In genomic region chr11:91397134-91397468, GRCh38 we compare ENCODE assay signal across 29 cellular contexts.
"Had no signal": no experiment of that assay in that cellular context is flagged by ENCODE, and none has a peak within 500 bp of the region (broad histone marks: within the 10 kb centered on the region; RNA-seq: fewer than 3 reads in every experiment).

No MANE protein-coding gene starts in this region.

- H3K4me1 ChIP-seq: adrenal gland, ascending aorta, heart left ventricle, lower lobe of right lung, neural progenitor cell, parathyroid adenoma, testis, transverse colon, uterus had no signal

- ATAC-seq: esophagus mucosa, heart left ventricle, left lobe of liver, lower lobe of right lung, natural killer cell, right cardiac atrium had no signal

- DNase-seq: activated CD4-positive, alpha-beta memory T cell treated with anti-CD3 and anti-CD28 coated beads for 36 hours; activated CD4-positive, alpha-beta T cell treated with anti-CD3 and anti-CD28 coated beads, Interleukin-2, amount 10 ng/mL, durations not matched to agents 24 days and 14 days; activated CD4-positive, CD25-positive, alpha-beta regulatory T cell treated with anti-CD3 and anti-CD28 coated beads, Interleukin-2, amount 50 U/mL, for 72 hours; activated CD8-positive, alpha-beta memory T cell treated with anti-CD3 and anti-CD28 coated beads, Interleukin-2, amount 50 U/mL, for 4 hours; activated effector memory CD4-positive, alpha-beta T cell treated with anti-CD3 and anti-CD28 coated beads, Interleukin-2, amount 50 U/mL, for 16 hours; activated naive CD4-positive, alpha-beta T cell treated with anti-CD3 and anti-CD28 coated beads for 36 hours; activated naive CD8-positive, alpha-beta T cell treated with anti-CD3 and anti-CD28 coated beads for 36 hours; activated T-cell treated with anti-CD3 and anti-CD28 coated beads, Interleukin-2, amount 50 U/mL, for 1 hour; adrenal gland; caudate nucleus; foreskin fibroblast; heart left ventricle; lower lobe of right lung; natural killer cell; occipital lobe; right cardiac atrium; stimulated activated CD4-positive, alpha-beta T cell treated with anti-CD3 and anti-CD28 coated beads, Interleukin-2, amount 100 ng/mL, for 48 hours; stimulated activated naive CD4-positive, alpha-beta T cell treated with Interleukin-2 at 50 U/mL for 16 hours; T-helper 9 cell; testis; transverse colon; uterus had no signal

- H3K4me1 Mint-ChIP-seq: activated CD4-positive, alpha-beta T cell treated with anti-CD3 and anti-CD28 coated beads, Interleukin-2, amount 10 ng/mL, durations not matched to agents 24 days and 14 days; activated naive CD8-positive, alpha-beta T cell treated with anti-CD3 and anti-CD28 coated beads for 36 hours; natural killer cell had no signal

- H2AFZ ChIP-seq: neural progenitor cell, parathyroid adenoma had no signal

- H3K79me2 ChIP-seq: parathyroid adenoma had no signal

- FAIRE-seq: endothelial cell of umbilical vein had no signal

- H3K4me2 ChIP-seq: neural progenitor cell had no signal

- H3K9me3 Mint-ChIP-seq: activated CD4-positive, alpha-beta T cell treated with anti-CD3 and anti-CD28 coated beads, Interleukin-2, amount 10 ng/mL, durations not matched to agents 24 days and 14 days had no signal

- H3K4me3 ChIP-seq: adrenal gland, ascending aorta, heart left ventricle, lower lobe of right lung, neural progenitor cell, testis, transverse colon, uterus had no signal

- H3K27ac ChIP-seq: adrenal gland, ascending aorta, heart left ventricle, lower lobe of right lung, neural progenitor cell, parathyroid adenoma, testis, transverse colon, uterus had no signal

- H3K9me3 ChIP-seq: adrenal gland, testis, uterus had no signal

- H3K36me3 ChIP-seq: adrenal gland, ascending aorta, heart left ventricle, lower lobe of right lung, neural progenitor cell, transverse colon, uterus had no signal

- H3K36me3 Mint-ChIP-seq: activated CD4-positive, alpha-beta memory T cell treated with anti-CD3 and anti-CD28 coated beads for 36 hours; activated naive CD8-positive, alpha-beta T cell treated with anti-CD3 and anti-CD28 coated beads for 36 hours; neural progenitor cell had no signal

- H3K4me3 Mint-ChIP-seq: activated CD4-positive, alpha-beta memory T cell treated with anti-CD3 and anti-CD28 coated beads for 36 hours; activated CD4-positive, alpha-beta T cell treated with anti-CD3 and anti-CD28 coated beads, Interleukin-2, amount 10 ng/mL, durations not matched to agents 24 days and 14 days; activated naive CD4-positive, alpha-beta T cell treated with anti-CD3 and anti-CD28 coated beads for 36 hours; activated naive CD8-positive, alpha-beta T cell treated with anti-CD3 and anti-CD28 coated beads for 36 hours; activated T-helper 1 cell treated with anti-CD3 and anti-CD28 coated beads, Interleukin-12 subunit alpha, Interleukin-12 subunit beta, Interleukin-2, Interleukin-4 antibody, amounts not matched to agents 30 ng/mL and 10 ng/mL and 1 ng/mL, durations not matched to agents 14 hours and 24 hours and 36 hours; natural killer cell; neural progenitor cell had no signal

- H3K27me3 Mint-ChIP-seq: activated CD4-positive, alpha-beta memory T cell treated with anti-CD3 and anti-CD28 coated beads for 36 hours; activated CD4-positive, alpha-beta T cell treated with anti-CD3 and anti-CD28 coated beads, Interleukin-2, amount 10 ng/mL, durations not matched to agents 24 days and 14 days; activated naive CD8-positive, alpha-beta T cell treated with anti-CD3 and anti-CD28 coated beads for 36 hours had no signal

- H3K27ac Mint-ChIP-seq: activated CD4-positive, alpha-beta memory T cell treated with anti-CD3 and anti-CD28 coated beads for 36 hours; activated CD4-positive, alpha-beta T cell treated with anti-CD3 and anti-CD28 coated beads, Interleukin-2, amount 10 ng/mL, durations not matched to agents 24 days and 14 days; activated naive CD4-positive, alpha-beta T cell treated with anti-CD3 and anti-CD28 coated beads for 36 hours; activated naive CD8-positive, alpha-beta T cell treated with anti-CD3 and anti-CD28 coated beads for 36 hours; activated T-helper 1 cell treated with anti-CD3 and anti-CD28 coated beads, Interleukin-12 subunit alpha, Interleukin-12 subunit beta, Interleukin-2, Interleukin-4 antibody, amounts not matched to agents 30 ng/mL and 10 ng/mL and 1 ng/mL, durations not matched to agents 14 hours and 24 hours and 36 hours; natural killer cell; neural progenitor cell had no signal

- H3K9ac ChIP-seq: neural progenitor cell, parathyroid adenoma had no signal

- H3K27me3 ChIP-seq: adrenal gland, ascending aorta, heart left ventricle, neural progenitor cell, testis, transverse colon, uterus had no signal
